Comparison of ENCODE assay signal across 22 cellular contexts in genomic region chr18:46236156-46236555, GRCh38.
DNase-seq lines count a peak whose midpoint lies in the region; ATAC-seq and TF ChIP-seq lines count a peak whose summit lies in the region.
"Had no signal": no experiment of that assay in that cellular context is flagged by ENCODE, and none has a peak within 500 bp of the region (broad histone marks: within the 10 kb centered on the region; RNA-seq: fewer than 3 reads in every experiment).

No MANE protein-coding gene starts in this region.

- peaks cover 58% of the 10 kb centered on the region for H3K4me1 Mint-ChIP-seq in HFFc6 (ENCODE audit: low read depth)
- H3K4me1 Mint-ChIP-seq: CD14-positive monocyte had no signal

- H3K27ac Mint-ChIP-seq in HFFc6 = peak overlapping the region; percentile 24; the same call in 1 of the 2 replicates
- H3K27ac Mint-ChIP-seq: CD14-positive monocyte had no signal

- peaks cover 6% of the 10 kb centered on the region; the same call in 1 of the 2 replicates for H3K36me3 Mint-ChIP-seq in HFFc6 (ENCODE audit: low read depth)

- no peaks in the 10 kb centered on the region for H3K27me3 Mint-ChIP-seq in HFFc6 (ENCODE audit: insufficient read depth)
- H3K27me3 Mint-ChIP-seq: CD4-positive, alpha-beta memory T cell; CD4-positive, CD25-positive, alpha-beta regulatory T cell; CD8-positive, alpha-beta memory T cell had no signal

- H3K9me3 Mint-ChIP-seq in HFFc6 = no peaks in the 10 kb centered on the region
- H3K9me3 Mint-ChIP-seq: CD14-positive monocyte; CD4-positive, alpha-beta memory T cell; CD4-positive, CD25-positive, alpha-beta regulatory T cell; CD8-positive, alpha-beta memory T cell had no signal

- in situ Hi-C loops in G401 (cut with HindIII; ENCODE audit: low sequenced_read_pairs) = no loop called here

- no peak overlapping the region for H3K4me3 Mint-ChIP-seq in HFFc6
- H3K4me3 Mint-ChIP-seq: CD14-positive monocyte; CD4-positive, CD25-positive, alpha-beta regulatory T cell; CD8-positive, alpha-beta memory T cell had no signal

- TF ChIP-seq CTCF in HFFc6 (IDR thresholded peaks at IDR 0.05) = no peak

- peak; percentile 32 for ATAC-seq in left lobe of liver
- ATAC-seq: GM12878 had no signal

- DNase-seq in HFFc6 (no peak), left lobe of liver (ENCODE audit: low spot score) (no peak), renal cortical epithelial cell (ENCODE audit: low read depth) (peak; percentile 66), NAMALWA (ENCODE audit: low spot score) (no peak), RPMI8226 (no peak), G401 (ENCODE audit: low spot score) (no peak)
- DNase-seq: 8988T; ACHN; BE2C; C1 segment of cervical spinal cord; CD4-positive, alpha-beta memory T cell; CD4-positive, CD25-positive, alpha-beta regulatory T cell; CD8-positive, alpha-beta memory T cell; DMS 273 treated with DMSO at 0.1 percent for 48 hours; DMS153; DMS53; DMS79; DND-41; EL; GDM1 had no signal
